6 cellular contexts compared by ENCODE assay signal in the genomic region with DNA sequence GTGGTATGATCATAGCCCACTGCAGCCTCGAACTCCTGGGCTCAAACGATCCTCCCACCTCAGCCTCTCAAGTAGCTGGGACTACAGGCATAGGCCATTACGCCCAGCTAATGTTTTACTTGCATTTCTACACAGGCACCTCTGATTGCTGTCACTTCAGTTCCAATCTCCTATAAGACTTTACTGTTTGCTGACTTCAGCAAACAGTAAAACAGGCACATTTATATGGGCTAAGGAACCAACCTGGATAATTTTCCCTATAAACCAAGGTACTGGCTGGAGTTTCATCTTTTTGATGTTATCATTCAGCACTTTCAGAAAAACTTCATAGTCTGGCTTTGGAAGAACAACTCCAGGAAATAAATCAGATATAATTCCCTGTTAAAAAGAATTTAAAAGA.
"Had no signal": no experiment of that assay in that cellular context is flagged by ENCODE, and none has a peak within 500 bp of the region (broad histone marks: within the 10 kb centered on the region; RNA-seq: fewer than 3 reads in every experiment).

No MANE protein-coding gene starts in this region.

- H3K4me3 ChIP-seq: K562 had no signal

- H3K27me3 Mint-ChIP-seq: IgD-negative memory B cell had no signal

- FAIRE-seq: HTR-8/SVneo, K562 had no signal

- DNase-seq: IMR-90, KBM-7 had no signal

- H3K36me3 Mint-ChIP-seq: IgD-negative memory B cell had no signal

- ATAC-seq: K562 had no signal

- H3K27ac ChIP-seq: HL-60 had no signal

- H3K4me1 Mint-ChIP-seq: IgD-negative memory B cell had no signal

- H3K4me3 Mint-ChIP-seq: IgD-negative memory B cell had no signal

- H3K27ac Mint-ChIP-seq: IgD-negative memory B cell had no signal
